Comparison of ENCODE assay signal across 31 cellular contexts in genomic region chr3:22231061-22231460, GRCh38.
DNase-seq lines count a peak whose midpoint lies in the region; ATAC-seq, FAIRE-seq and TF ChIP-seq lines count a peak whose summit lies in the region.
"Had no signal": no experiment of that assay in that cellular context is flagged by ENCODE, and none has a peak within 500 bp of the region (broad histone marks: within the 10 kb centered on the region; RNA-seq: fewer than 3 reads in every experiment).

No MANE protein-coding gene starts in this region.

- TF ChIP-seq CTCF in left ventricle myocardium inferior (IDR thresholded peaks at IDR 0.05; ENCODE audit: borderline replicate concordance) (no peak), astrocyte (IDR thresholded peaks at IDR 0.05; ENCODE audit: insufficient read depth, low read depth, low read length) (no peak), lower lobe of right lung (IDR thresholded peaks at IDR 0.05) (no peak)

- no peak overlapping the region for H3K4me3 Mint-ChIP-seq in astrocyte (ENCODE audit: unreplicated experiment)
- H3K4me3 Mint-ChIP-seq: activated CD4-positive, alpha-beta T cell treated with anti-CD3 and anti-CD28 coated beads for 36 hours; activated T-cell treated with anti-CD3 and anti-CD28 coated beads, Interleukin-2, amount 50 U/mL, for 24 hours; dendritic cell treated with granulocyte-macrophage colony-stimulating factor and Interleukin-4, amounts not matched to agents 40 ng/mL and 50 ng/mL, for 4 days; GM23338; naive B cell; stimulated activated effector memory CD8-positive, alpha-beta T cell treated with anti-CD3 and anti-CD28 coated beads, Interleukin-12 subunit alpha, Interleukin-12 subunit beta, amount 100 ng/mL, for 72 hours had no signal

- H3K27me3 Mint-ChIP-seq in astrocyte (ENCODE audit: low read depth, unreplicated experiment): no peaks in the 10 kb centered on the region
- H3K27me3 Mint-ChIP-seq: activated CD4-positive, alpha-beta T cell treated with anti-CD3 and anti-CD28 coated beads for 36 hours; activated T-cell treated with anti-CD3 and anti-CD28 coated beads, Interleukin-2, amount 50 U/mL, for 24 hours; dendritic cell treated with granulocyte-macrophage colony-stimulating factor and Interleukin-4, amounts not matched to agents 40 ng/mL and 50 ng/mL, for 4 days; naive B cell had no signal

- H3K27ac Mint-ChIP-seq in astrocyte (ENCODE audit: unreplicated experiment): peak overlapping the region; percentile 86
- H3K27ac Mint-ChIP-seq: activated CD4-positive, alpha-beta T cell treated with anti-CD3 and anti-CD28 coated beads for 36 hours; activated T-cell treated with anti-CD3 and anti-CD28 coated beads, Interleukin-2, amount 50 U/mL, for 24 hours; dendritic cell treated with granulocyte-macrophage colony-stimulating factor and Interleukin-4, amounts not matched to agents 40 ng/mL and 50 ng/mL, for 4 days; GM23338; naive B cell; stimulated activated effector memory CD8-positive, alpha-beta T cell treated with anti-CD3 and anti-CD28 coated beads, Interleukin-12 subunit alpha, Interleukin-12 subunit beta, amount 100 ng/mL, for 72 hours had no signal

- H3K9me3 ChIP-seq in left ventricle myocardium inferior (replicated peaks): peaks cover 24% of the 10 kb centered on the region
- no peaks in the 10 kb centered on the region for H3K9me3 ChIP-seq in astrocyte (ENCODE audit: insufficient read depth, low read depth, low read length)
- H3K9me3 ChIP-seq in lower lobe of right lung: no peaks in the 10 kb centered on the region
- H3K9me3 ChIP-seq: A549, adrenal gland, SJCRH30 had no signal

- H2AFZ ChIP-seq in astrocyte (ENCODE audit: low read depth, low read length): no peak overlapping the region
- H2AFZ ChIP-seq: GM23338 had no signal

- H3K36me3 Mint-ChIP-seq in astrocyte (ENCODE audit: low read depth, unreplicated experiment): no peaks in the 10 kb centered on the region
- H3K36me3 Mint-ChIP-seq: naive B cell; stimulated activated effector memory CD8-positive, alpha-beta T cell treated with anti-CD3 and anti-CD28 coated beads, Interleukin-12 subunit alpha, Interleukin-12 subunit beta, amount 100 ng/mL, for 72 hours had no signal

- no peaks in the 10 kb centered on the region for H3K9me3 Mint-ChIP-seq in astrocyte (ENCODE audit: unreplicated experiment)

- H3K4me3 ChIP-seq in left ventricle myocardium inferior: no peak overlapping the region
- no peak overlapping the region for H3K4me3 ChIP-seq in astrocyte (ENCODE audit: insufficient read depth, low read depth, low read length)
- no peak overlapping the region for H3K4me3 ChIP-seq in lower lobe of right lung
- H3K4me3 ChIP-seq: A549, adrenal gland, GM23338, SJCRH30, spleen had no signal

- H4K20me1 ChIP-seq in astrocyte (ENCODE audit: insufficient read depth, low read length): no peaks in the 10 kb centered on the region

- intact Hi-C loops in Right ventricle myocardium inferior (cut with DNase I) (no loop called here), left ventricle myocardium inferior (cut with micrococcal nuclease) (no loop called here), lower lobe of right lung (cut with DNase I) (no loop called here)

- H3K36me3 ChIP-seq in left ventricle myocardium inferior (no peaks in the 10 kb centered on the region), astrocyte (ENCODE audit: insufficient read depth, low read length) (no peaks in the 10 kb centered on the region), lower lobe of right lung (no peaks in the 10 kb centered on the region)
- H3K36me3 ChIP-seq: adrenal gland, SJCRH30, spleen had no signal

- H3K27ac ChIP-seq in left ventricle myocardium inferior (replicated peaks) (no peak overlapping the region), astrocyte (ENCODE audit: low read depth, low read length) (no peak overlapping the region), lower lobe of right lung (no peak overlapping the region)
- H3K27ac ChIP-seq: A549, adrenal gland, SJCRH30, spleen had no signal

- peak; percentile 30 for DNase-seq in Right ventricle myocardium inferior (ENCODE audit: missing footprints)
- no peak for DNase-seq in left ventricle myocardium inferior
- no peak for DNase-seq in astrocyte (ENCODE audit: low read depth)
- DNase-seq in iris pigment epithelial cell (ENCODE audit: low read depth): peak; percentile 31
- DNase-seq in lower lobe of right lung: no peak
- DNase-seq in erythroblast (lab: John Stamatoyannopoulos, UW): no peak
- DNase-seq in hepatic stellate cell (ENCODE audit: low spot score): no peak
- DNase-seq: activated CD4-positive, alpha-beta T cell treated with anti-CD3 and anti-CD28 coated beads for 36 hours; activated CD8-positive, alpha-beta memory T cell treated with anti-CD3 and anti-CD28 coated beads for 24 hours; activated naive CD4-positive, alpha-beta T cell treated with Interleukin-2 at 50 U/mL for 16 hours; activated T-cell treated with anti-CD3 and anti-CD28 coated beads, Interleukin-2, amount 50 U/mL, for 24 hours; GDM1; KBM-7; naive B cell; NCI-H1048; NCI-H2029; NCI-H226; NCI-H748 treated with DMSO at 0.1 percent for 48 hours; nucleus accumbens; spleen; stimulated activated CD4-positive, alpha-beta T cell treated with anti-CD3 and anti-CD28 coated beads, Interleukin-2, amount 100 ng/mL, for 48 hours had no signal

- H3K27me3 ChIP-seq in left ventricle myocardium inferior (ENCODE audit: low read depth) (no peaks in the 10 kb centered on the region), astrocyte (ENCODE audit: insufficient read depth, low read length) (no peaks in the 10 kb centered on the region), lower lobe of right lung (ENCODE audit: low read depth) (no peaks in the 10 kb centered on the region)
- H3K27me3 ChIP-seq: adrenal gland, SJCRH30, spleen had no signal

- H3K4me2 ChIP-seq in astrocyte (ENCODE audit: low read length): no peak overlapping the region
- H3K4me2 ChIP-seq: A549, GM23338 had no signal

- FAIRE-seq in astrocyte (lab: Jason Lieb, UNC): no peak
- FAIRE-seq: A549, GM18507, HTR-8/SVneo had no signal

- H3K4me1 Mint-ChIP-seq in astrocyte (ENCODE audit: low read depth, unreplicated experiment): peaks cover 12% of the 10 kb centered on the region
- H3K4me1 Mint-ChIP-seq: activated CD4-positive, alpha-beta T cell treated with anti-CD3 and anti-CD28 coated beads for 36 hours; GM23338; naive B cell; stimulated activated effector memory CD8-positive, alpha-beta T cell treated with anti-CD3 and anti-CD28 coated beads, Interleukin-12 subunit alpha, Interleukin-12 subunit beta, amount 100 ng/mL, for 72 hours had no signal

- H3K4me1 ChIP-seq in left ventricle myocardium inferior: no peaks in the 10 kb centered on the region
- H3K4me1 ChIP-seq in astrocyte (ENCODE audit: insufficient read depth, low read length): no peaks in the 10 kb centered on the region
- no peaks in the 10 kb centered on the region for H3K4me1 ChIP-seq in lower lobe of right lung
- H3K4me1 ChIP-seq: A549, adrenal gland, spleen had no signal

- no peaks in the 10 kb centered on the region for H3K79me2 ChIP-seq in astrocyte (ENCODE audit: insufficient read depth, low read length)

- TF ChIP-seq POLR2A in erythroblast (IDR thresholded peaks at IDR 0.05; ENCODE audit: low read length): no peak

- no peak overlapping the region for H3K9ac ChIP-seq in astrocyte (ENCODE audit: low read length)

- no peak for ATAC-seq in Right ventricle myocardium inferior
- ATAC-seq in HG03520 (IDR thresholded peaks at IDR 0.05; ENCODE audit: unreplicated experiment): no peak
- ATAC-seq in lower lobe of right lung: no peak
- ATAC-seq: A549; activated CD4-positive, alpha-beta T cell treated with anti-CD3 and anti-CD28 coated beads for 36 hours; GM23338; Panc1; stimulated activated effector memory CD8-positive, alpha-beta T cell treated with anti-CD3 and anti-CD28 coated beads, Interleukin-12 subunit alpha, Interleukin-12 subunit beta, amount 100 ng/mL, for 72 hours had no signal

Comparison
In these comparisons a context has a peak if more than half of its experiments do, and no peak if none do; other contexts are left out.
1. DNase-seq: peak in Right ventricle myocardium inferior (single experiment) and iris pigment epithelial cell (single experiment); none in left ventricle myocardium inferior (single experiment), astrocyte (single experiment), lower lobe of right lung (single experiment), erythroblast (0 of 2) and hepatic stellate cell (single experiment).